20 cellular contexts compared by ENCODE assay signal in the genomic region with DNA sequence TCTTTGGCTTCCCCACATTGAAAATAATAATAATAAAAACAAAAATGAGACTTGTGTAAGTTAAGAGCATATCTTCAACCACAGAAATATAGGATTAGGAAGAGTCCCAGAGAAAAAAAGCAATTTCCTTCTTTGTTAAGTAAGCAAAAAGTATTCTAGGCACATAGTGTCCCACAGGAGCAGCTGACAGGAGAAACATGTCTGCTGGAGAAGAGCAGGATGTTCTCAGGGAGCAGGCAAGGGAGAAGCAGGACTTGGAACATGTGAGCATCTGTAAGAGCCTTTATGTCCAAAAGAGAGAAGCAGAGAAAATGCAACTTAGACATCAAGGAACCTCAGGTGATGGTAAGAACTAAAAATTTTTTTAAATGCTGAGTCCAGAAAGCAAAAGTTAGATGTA. TPM values are rescaled to one million over a fixed set of nuclear protein-coding genes. Genes with fewer than 3 reads are reported as not detected.
DNase-seq lines count a peak whose midpoint lies in the region; ATAC-seq and TF ChIP-seq lines count a peak whose summit lies in the region.
"Had no signal": no experiment of that assay in that cellular context is flagged by ENCODE, and none has a peak within 500 bp of the region (broad histone marks: within the 10 kb centered on the region; RNA-seq: fewer than 3 reads in every experiment).

No MANE protein-coding gene starts in this region.

- DNase-seq in right cardiac atrium (no peak), cardiac septum (ENCODE audit: low spot score) (no peak), fibroblast of villous mesenchyme (ENCODE audit: low read depth) (peak; percentile 34), sigmoid colon (peak; percentile 76), SKM-1 treated with dmso at 0.1 percent for 144 hours (lab: John Stamatoyannopoulos, UW; ENCODE audit: unreplicated experiment) (no peak), tibial artery (no peak)
- DNase-seq: CD4-positive, alpha-beta T cell; COR-L47; DMS53; KG1; MG63; NCI-H1105 treated with DMSO at 0.1 percent for 48 hours; NCI-H146; NCI-H1930; NCI-H2107; NCI-H524; NCI-H774 had no signal

- TF ChIP-seq EP300 in sigmoid colon (IDR thresholded peaks at IDR 0.05) = peak; percentile 93 to 100 (median 97)

- H3K27ac ChIP-seq in right cardiac atrium (ENCODE audit: low read length) = peak overlapping the region; percentile 37
- H3K27ac ChIP-seq in sigmoid colon = peak overlapping the region; percentile 82 to 90 (median 82)
- H3K27ac ChIP-seq in tibial artery = no peak overlapping the region
- H3K27ac ChIP-seq: BLaER1 treated with 17β-estradiol and CSF1 and Interleukin-3, amounts not matched to agents 10 nM and 100 nM had no signal

- H3K36me3 ChIP-seq in sigmoid colon (peaks cover 0 to 5% (median 2%) of the 10 kb centered on the region in 4 donors), tibial artery (peaks cover 5 to 11% (median 10%) of the 10 kb centered on the region in 3 donors)
- H3K36me3 ChIP-seq: BLaER1 treated with 17β-estradiol and CSF1 and Interleukin-3, amounts not matched to agents 10 nM and 100 nM had no signal

- no peaks in the 10 kb centered on the region for H3K27me3 ChIP-seq in right cardiac atrium (ENCODE audit: control insufficient read depth, insufficient read depth)
- no peaks in the 10 kb centered on the region for H3K27me3 ChIP-seq in sigmoid colon
- H3K27me3 ChIP-seq in tibial artery = no peaks in the 10 kb centered on the region
- H3K27me3 ChIP-seq: BLaER1 treated with 17β-estradiol and CSF1 and Interleukin-3, amounts not matched to agents 10 nM and 100 nM; MG63 had no signal

- H3K4me3 ChIP-seq in right cardiac atrium (ENCODE audit: low read length) = no peak overlapping the region
- H3K4me3 ChIP-seq in fibroblast of villous mesenchyme (ENCODE audit: low read depth, low read length) = no peak overlapping the region
- no peak overlapping the region for H3K4me3 ChIP-seq in sigmoid colon
- no peak overlapping the region for H3K4me3 ChIP-seq in tibial artery
- H3K4me3 ChIP-seq: BLaER1 treated with 17β-estradiol and CSF1 and Interleukin-3, amounts not matched to agents 10 nM and 100 nM; MG63 had no signal

- no peak for ATAC-seq in right cardiac atrium
- no peak for ATAC-seq in HG02938 (IDR thresholded peaks at IDR 0.05; ENCODE audit: unreplicated experiment)
- ATAC-seq in HG02798 (IDR thresholded peaks at IDR 0.05; ENCODE audit: poor library complexity, unreplicated experiment) = no peak

- H3K9me3 ChIP-seq in right cardiac atrium (ENCODE audit: control insufficient read depth, low read length) = no peaks in the 10 kb centered on the region
- H3K9me3 ChIP-seq in sigmoid colon = no peaks in the 10 kb centered on the region
- H3K9me3 ChIP-seq in tibial artery = no peaks in the 10 kb centered on the region
- H3K9me3 ChIP-seq: BLaER1 treated with 17β-estradiol and CSF1 and Interleukin-3, amounts not matched to agents 10 nM and 100 nM; MG63 had no signal

- TF ChIP-seq CTCF in fibroblast of villous mesenchyme (IDR thresholded peaks at IDR 0.05; ENCODE audit: insufficient read depth, low read depth, low read length) (no peak), sigmoid colon (IDR thresholded peaks at IDR 0.05) (no peak), tibial artery (IDR thresholded peaks at IDR 0.05) (no peak)

- TF ChIP-seq POLR2A in sigmoid colon (IDR thresholded peaks at IDR 0.05) = no peak

- H3K4me1 ChIP-seq in right cardiac atrium (ENCODE audit: control insufficient read depth, insufficient read depth, low read length) (no peaks in the 10 kb centered on the region), sigmoid colon (peaks cover 0 to 59% (median 45%) of the 10 kb centered on the region in 4 donors), tibial artery (peaks cover 0 to 8% (median 0%) of the 10 kb centered on the region in 4 donors)

- intact Hi-C loops in right cardiac atrium (cut with DNase I) = loop anchor here (5.0 to 10.0 kb wide), 4 partner anchors 38 to 346 kb away; no protein-coding TSS in a partner anchor
- intact Hi-C loops in cardiac septum (cut with DNase I) = loop anchor here (5.0 kb wide), 1 partner anchor 768 kb away; no protein-coding TSS in a partner anchor
- intact Hi-C loops in sigmoid colon (cut with DNase I) = loop anchor here (5.0 to 10.0 kb wide), 2 partner anchors 88 to 266 kb away; no protein-coding TSS in a partner anchor
- intact Hi-C loops in tibial artery (cut with DNase I; ENCODE audit: low total_unique reads) = loop anchor here (2.0 kb wide), 1 partner anchor 114 kb away; no protein-coding TSS in a partner anchor

RNA-seq across cellular contexts. Expression of a gene that starts 39.0 kb away (rescaled TPM):
- 10 to 100 TPM; 12.9 to 18.2 (median 16.1) TPM for total RNA-seq in right cardiac atrium
- 8.4 TPM for polyA plus RNA-seq in right cardiac atrium
- 13.5 TPM for total RNA-seq in cardiac septum
- total RNA-seq in fibroblast of villous mesenchyme = 20.9 and 28.5 TPM in 2 replicates
- total RNA-seq in sigmoid colon = 10 to 100 TPM; 19.9 to 33.0 (median 24.8) TPM
- polyA plus RNA-seq in sigmoid colon = 1 to 10 TPM; 5.5 to 8.2 (median 7.2) TPM

RNA-seq across cellular contexts. Expression of a gene that starts 40.9 kb away (rescaled TPM):
- total RNA-seq in right cardiac atrium (10 to 100 TPM; 30.1 to 30.9 (median 30.6) TPM), cardiac septum (20.9 TPM), fibroblast of villous mesenchyme (22.5 and 27.6 TPM in 2 replicates), sigmoid colon (10 to 100 TPM; 23.1 to 52.3 (median 25.6) TPM)
- polyA plus RNA-seq in right cardiac atrium (13.7 TPM), sigmoid colon (10 to 100 TPM; 13.6 to 27.0 (median 22.2) TPM)

Comparison
In these comparisons a context has a peak if more than half of its experiments do, and no peak if none do; other contexts are left out.
1. DNase-seq: peak in fibroblast of villous mesenchyme (single experiment) and sigmoid colon (single experiment); none in right cardiac atrium (0 of 3), cardiac septum (single experiment), SKM-1 treated with dmso at 0.1 percent for 144 hours (single experiment) and tibial artery (0 of 2).
2. H3K27ac ChIP-seq: peak in right cardiac atrium (single experiment) and sigmoid colon (4 of 4); none in tibial artery (0 of 2).